11 cellular contexts compared by ENCODE assay signal in the genomic region with DNA sequence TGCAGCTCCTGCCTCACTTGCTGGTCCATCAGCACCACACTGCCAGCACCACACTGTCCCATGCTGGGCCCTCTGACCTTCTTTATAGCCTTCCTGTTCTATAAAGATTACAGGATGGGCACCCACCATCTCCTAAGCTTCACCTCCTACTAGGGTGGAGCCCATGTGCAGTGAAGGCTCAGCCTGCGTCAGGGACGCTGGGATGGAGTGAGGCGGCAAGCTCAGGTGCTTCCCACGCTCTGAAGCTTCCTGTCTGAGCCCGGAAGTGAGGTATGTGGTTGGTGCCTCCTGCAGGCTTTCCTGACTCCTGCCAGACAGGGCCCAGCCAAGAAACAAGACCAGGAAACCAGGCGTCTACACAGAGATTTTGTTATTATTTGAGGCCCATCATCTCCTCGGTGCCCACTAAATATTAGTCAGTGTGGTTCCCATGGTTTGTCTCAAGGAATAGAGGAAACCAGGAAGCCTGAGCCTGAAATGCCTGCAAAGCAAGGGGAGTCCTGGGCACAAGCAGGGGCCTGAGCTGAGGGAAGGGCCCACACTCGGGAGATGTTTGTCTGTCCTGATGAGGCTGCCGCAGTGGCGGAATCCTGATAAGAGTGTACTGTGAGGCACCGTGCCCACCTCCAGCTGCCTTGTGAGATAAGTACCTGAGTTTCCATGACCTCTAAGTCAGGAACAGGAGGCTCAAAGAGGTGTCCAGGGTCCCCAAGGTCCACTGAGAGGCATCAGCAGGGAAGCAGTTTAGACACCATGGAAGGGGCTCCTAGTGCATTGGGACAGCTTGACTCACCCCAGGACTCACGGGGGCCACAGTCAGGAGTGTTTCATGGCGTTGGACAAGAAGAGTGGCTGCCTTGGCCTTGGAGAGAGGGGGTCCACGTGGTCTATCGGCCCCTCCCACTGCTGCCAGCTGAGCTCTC. TPM values are rescaled to one million over a fixed set of nuclear protein-coding genes. Genes with fewer than 3 reads are reported as not detected.
DNase-seq lines count a peak whose midpoint lies in the region; ATAC-seq, FAIRE-seq and TF ChIP-seq lines count a peak whose summit lies in the region.
"Had no signal": no experiment of that assay in that cellular context is flagged by ENCODE, and none has a peak within 500 bp of the region (broad histone marks: within the 10 kb centered on the region; RNA-seq: fewer than 3 reads in every experiment).

No MANE protein-coding gene starts in this region.

- intact Hi-C loops in dorsolateral prefrontal cortex (cut with DNase I): loop anchor here in 1 of 2 donors (10.0 kb wide), 1 partner anchor 275 kb away; no protein-coding TSS in a partner anchor

- no peaks in the 10 kb centered on the region for H3K9me3 Mint-ChIP-seq in activated CD8-positive, alpha-beta T cell treated with anti-CD3 and anti-CD28 coated beads, Interleukin-2, amount 10 ng/mL, durations not matched to agents 7 days and 5 days (ENCODE audit: insufficient read depth)

- peak overlapping the region; percentile 24 to 100 (median 99) for H3K27ac ChIP-seq in dorsolateral prefrontal cortex

- H3K36me3 Mint-ChIP-seq in activated CD8-positive, alpha-beta T cell treated with anti-CD3 and anti-CD28 coated beads, Interleukin-2, amount 10 ng/mL, durations not matched to agents 7 days and 5 days (ENCODE audit: low read depth): no peaks in the 10 kb centered on the region

- POLR2A ChIA-PET in activated CD8-positive, alpha-beta T cell treated with anti-CD3 and anti-CD28 coated beads, Interleukin-2, amount 10 ng/mL, durations not matched to agents 7 days and 5 days (lab: Charles Lee): interaction anchor here (0.7 to 1.2 kb wide), 2 partner anchors 18 to 36 kb away, joined by 3 to 6 read pairs; no protein-coding TSS in a partner anchor

- CTCF ChIA-PET in activated CD8-positive, alpha-beta T cell treated with anti-CD3 and anti-CD28 coated beads, Interleukin-2, amount 10 ng/mL, durations not matched to agents 7 days and 5 days (lab: Charles Lee): interaction anchor here (0.7 to 3.8 kb wide), 6 partner anchors 8 to 242 kb away, joined by 3 to 32 read pairs (median 5); no protein-coding TSS in a partner anchor

- peaks cover 16% of the 10 kb centered on the region for H3K4me1 Mint-ChIP-seq in activated CD8-positive, alpha-beta T cell treated with anti-CD3 and anti-CD28 coated beads, Interleukin-2, amount 10 ng/mL, durations not matched to agents 7 days and 5 days (ENCODE audit: low read depth)

- no peak overlapping the region for H3K4me3 Mint-ChIP-seq in activated CD8-positive, alpha-beta T cell treated with anti-CD3 and anti-CD28 coated beads, Interleukin-2, amount 10 ng/mL, durations not matched to agents 7 days and 5 days

- H3K4me3 ChIP-seq in dorsolateral prefrontal cortex: no peak overlapping the region
- H3K4me3 ChIP-seq: spleen had no signal

- no peaks in the 10 kb centered on the region for H3K27me3 ChIP-seq in dorsolateral prefrontal cortex
- H3K27me3 ChIP-seq: spleen had no signal

- H3K27ac Mint-ChIP-seq in activated CD8-positive, alpha-beta T cell treated with anti-CD3 and anti-CD28 coated beads, Interleukin-2, amount 10 ng/mL, durations not matched to agents 7 days and 5 days: peak overlapping the region; percentile 80

- peak; percentile 46 for DNase-seq in HT1080 (ENCODE audit: low read depth)
- DNase-seq in activated CD8-positive, alpha-beta T cell treated with anti-CD3 and anti-CD28 coated beads, Interleukin-2, amount 10 ng/mL, durations not matched to agents 7 days and 5 days: peak; percentile 57
- DNase-seq in dorsolateral prefrontal cortex: no peak
- peak in 2 of 3 experiments; percentile 23 to 39 for DNase-seq in stimulated activated CD4-positive, alpha-beta T cell treated with anti-CD3 and anti-CD28 coated beads, TNF-alpha, amount 100 ng/mL, for 4 hours (ENCODE audit: low read depth in 3 of 3)
- DNase-seq in NCI-H2107 (lab: John Stamatoyannopoulos, UW): no peak
- DNase-seq in RCC 7860 (ENCODE audit: low spot score): no peak
- DNase-seq in GOT3 (lab: John Stamatoyannopoulos, UW): no peak
- DNase-seq: left colon, SHP77 treated with DMSO at 0.1 percent for 48 hours, spleen had no signal

- TF ChIP-seq CTCF in dorsolateral prefrontal cortex (IDR thresholded peaks at IDR 0.05 in 54 of 56, conservative IDR thresholded peaks at IDR 0.05 in 2 of 56; ENCODE audit: low read depth in 1 of 56, partially characterized antibody in 56 of 56): no peak

- H3K27me3 Mint-ChIP-seq in activated CD8-positive, alpha-beta T cell treated with anti-CD3 and anti-CD28 coated beads, Interleukin-2, amount 10 ng/mL, durations not matched to agents 7 days and 5 days (ENCODE audit: low read depth): no peaks in the 10 kb centered on the region

- ATAC-seq in activated CD8-positive, alpha-beta T cell treated with anti-CD3 and anti-CD28 coated beads, Interleukin-2, amount 10 ng/mL, durations not matched to agents 7 days and 5 days: peak; percentile 68
- ATAC-seq in GM19035 (IDR thresholded peaks at IDR 0.05; ENCODE audit: unreplicated experiment): no peak
- ATAC-seq: left colon had no signal

- no peak for FAIRE-seq in RCC 7860 (lab: Jason Lieb, UNC)

RNA-seq across cellular contexts. Expression of a gene that starts 22.0 kb away (rescaled TPM):
- not detected in 2 replicates for total RNA-seq in HT1080 (2014; rRNA removed; shearing (Covaris generic))
- not detected in 2 replicates for polyA plus RNA-seq in HT1080 (2015; cell fraction: cytosol; rRNA removed)
- not detected in 2 replicates for polyA plus RNA-seq in HT1080 (2015; cell fraction: nucleus; rRNA removed)
- total RNA-seq in activated CD8-positive, alpha-beta T cell treated with anti-CD3 and anti-CD28 coated beads, Interleukin-2, amount 10 ng/mL, durations not matched to agents 7 days and 5 days: under 1 TPM; 0.21 to 0.31 TPM
- total RNA-seq in dorsolateral prefrontal cortex: 10 to 100 TPM in 84 of 120 experiments, 1 to 10 TPM in 36; 3.0 to 22.3 (median 11.9) TPM

RNA-seq across cellular contexts. Expression of a gene that starts 25.5 kb away (rescaled TPM):
- 1.4 and 1.9 TPM in 2 replicates for total RNA-seq in HT1080 (2014; rRNA removed; shearing (Covaris generic))
- 2.8 and 4.5 TPM in 2 replicates for polyA plus RNA-seq in HT1080 (2015; cell fraction: cytosol; rRNA removed)
- 3.0 and 3.2 TPM in 2 replicates for polyA plus RNA-seq in HT1080 (2015; cell fraction: nucleus; rRNA removed)
- 1 to 10 TPM in 1 of 2 experiments, under 1 TPM in 1; 0.79 to 1.0 TPM for total RNA-seq in activated CD8-positive, alpha-beta T cell treated with anti-CD3 and anti-CD28 coated beads, Interleukin-2, amount 10 ng/mL, durations not matched to agents 7 days and 5 days
- 10 to 100 TPM in 101 of 120 experiments, 1 to 10 TPM in 19; 7.2 to 20.6 (median 12.3) TPM for total RNA-seq in dorsolateral prefrontal cortex

RNA-seq across cellular contexts. Expression of a gene that starts 49.4 kb away (rescaled TPM):
- total RNA-seq in HT1080 (2014; rRNA removed; shearing (Covaris generic)): 0.70 and 1.00 TPM in 2 replicates
- 1.1 and 1.2 TPM in 2 replicates for polyA plus RNA-seq in HT1080 (2015; cell fraction: cytosol; rRNA removed)
- 0.86 and 0.90 TPM in 2 replicates for polyA plus RNA-seq in HT1080 (2015; cell fraction: nucleus; rRNA removed)
- under 1 TPM; 0.21 to 0.26 TPM for total RNA-seq in activated CD8-positive, alpha-beta T cell treated with anti-CD3 and anti-CD28 coated beads, Interleukin-2, amount 10 ng/mL, durations not matched to agents 7 days and 5 days
- 100 to 1,000 TPM in 10 of 120 experiments, 10 to 100 TPM in 110; 66.2 to 113 (median 85.3) TPM for total RNA-seq in dorsolateral prefrontal cortex

Comparison
In these comparisons a context has a peak if more than half of its experiments do, and no peak if none do; other contexts are left out.
1. DNase-seq: peak in HT1080 (single experiment), activated CD8-positive, alpha-beta T cell treated with anti-CD3 and anti-CD28 coated beads, Interleukin-2, amount 10 ng/mL, durations not matched to agents 7 days and 5 days (single experiment) and stimulated activated CD4-positive, alpha-beta T cell treated with anti-CD3 and anti-CD28 coated beads, TNF-alpha, amount 100 ng/mL, for 4 hours (2 of 3); none in dorsolateral prefrontal cortex (0 of 10), NCI-H2107 (single experiment), RCC 7860 (single experiment) and GOT3 (single experiment).
2. RNA of a gene that starts 49.4 kb away (total RNA-seq): 66.2 to 113 TPM in dorsolateral prefrontal cortex; 0.70 to 1.00 TPM in HT1080 and 0.21 to 0.26 TPM in activated CD8-positive, alpha-beta T cell treated with anti-CD3 and anti-CD28 coated beads, Interleukin-2, amount 10 ng/mL, durations not matched to agents 7 days and 5 days; every median in the first group is over 10 times any median in the second.